In genomic region chr11:127644366-127644765, GRCh38 we compare ENCODE assay signal across 33 cellular contexts.
"Had no signal": no experiment of that assay in that cellular context is flagged by ENCODE, and none has a peak within 500 bp of the region (broad histone marks: within the 10 kb centered on the region; RNA-seq: fewer than 3 reads in every experiment).

No MANE protein-coding gene starts in this region.

- H3K36me3 ChIP-seq: adrenal gland, ascending aorta, brain microvascular endothelial cell, breast epithelium, cardiac muscle cell had no signal

- H3K27me3 ChIP-seq: adrenal gland, ascending aorta, body of pancreas, brain microvascular endothelial cell, breast epithelium, cardiac muscle cell had no signal

- ATAC-seq: activated naive CD4-positive, alpha-beta T cell treated with anti-CD3 and anti-CD28 coated beads, Interleukin-2, amount 50 U/mL, for 72 hours; activated naive CD8-positive, alpha-beta T cell treated with anti-CD3 and anti-CD28 coated beads, Interleukin-2, amount 50 U/mL, for 24 hours; activated T-cell treated with anti-CD3 and anti-CD28 coated beads, Interleukin-2, amount 50 U/mL, for 4 hours; activated T-cell treated with anti-CD3 and anti-CD28 coated beads, Interleukin-2, amount 50 U/mL, for 72 hours; activated T-helper 17 cell treated with anti-CD3 and anti-CD28 coated beads, Interleukin-2, amount 50 U/mL, for 72 hours; body of pancreas had no signal

- DNase-seq: activated effector memory CD4-positive, alpha-beta T cell treated with anti-CD3 and anti-CD28 coated beads, Interleukin-2, amount 50 U/mL, for 16 hours; activated effector memory CD4-positive, alpha-beta T cell treated with Interleukin-2 at 50 U/mL for 16 hours; activated gamma-delta T cell; activated gamma-delta T cell treated with Interleukin-2 at 50 U/mL for 16 hours; activated naive CD4-positive, alpha-beta T cell; activated naive CD4-positive, alpha-beta T cell treated with anti-CD3 and anti-CD28 coated beads for 36 hours; activated naive CD4-positive, alpha-beta T cell treated with anti-CD3 and anti-CD28 coated beads, Interleukin-2, amount 10 ng/mL, durations not matched to agents 7 days and 5 days; activated naive CD4-positive, alpha-beta T cell treated with anti-CD3 and anti-CD28 coated beads, Interleukin-2, amount 50 U/mL, for 16 hours; activated naive CD4-positive, alpha-beta T cell treated with Interleukin-2 at 50 U/mL for 16 hours; activated naive CD8-positive, alpha-beta T cell treated with anti-CD3 and anti-CD28 coated beads for 36 hours; activated naive CD8-positive, alpha-beta T cell treated with anti-CD3 and anti-CD28 coated beads, Interleukin-2, amount 10 ng/mL, durations not matched to agents 7 days and 5 days; activated naive CD8-positive, alpha-beta T cell treated with anti-CD3 and anti-CD28 coated beads, Interleukin-2, amount 50 U/mL, for 24 hours; activated T-cell treated with anti-CD3 and anti-CD28 coated beads, Interleukin-2, amount 50 U/mL, for 24 hours; activated T-cell treated with anti-CD3 and anti-CD28 coated beads, Interleukin-2, amount 50 U/mL, for 4 hours; activated T-cell treated with anti-CD3 and anti-CD28 coated beads, Interleukin-2, amount 50 U/mL, for 48 hours; activated T-cell treated with anti-CD3 and anti-CD28 coated beads, Interleukin-2, amount 50 U/mL, for 72 hours; amniotic stem cell; amygdala; anterior cingulate cortex; aorta; body of pancreas; brain microvascular endothelial cell; caudate nucleus; central memory CD4-positive, alpha-beta T cell; cerebellar nuclear complex had no signal

- FAIRE-seq: astrocyte, bronchial epithelial cell had no signal

- H3K27ac ChIP-seq: adrenal gland, ascending aorta, body of pancreas, brain microvascular endothelial cell, breast epithelium, cardiac muscle cell had no signal

- H3K4me1 ChIP-seq: adrenal gland, ascending aorta, body of pancreas, breast epithelium had no signal

- H3K9me3 ChIP-seq: adrenal gland, ascending aorta, body of pancreas, breast epithelium had no signal

- H3K4me3 ChIP-seq: adrenal gland, ascending aorta, body of pancreas, breast epithelium, cardiac muscle cell had no signal
